Comparison of ENCODE assay signal across 21 cellular contexts in genomic region chr3:27454461-27454860, GRCh38.
DNase-seq lines count a peak whose midpoint lies in the region; ATAC-seq and TF ChIP-seq lines count a peak whose summit lies in the region.
"Had no signal": no experiment of that assay in that cellular context is flagged by ENCODE, and none has a peak within 500 bp of the region (broad histone marks: within the 10 kb centered on the region; RNA-seq: fewer than 3 reads in every experiment).

No MANE protein-coding gene starts in this region.

- H3K4me1 Mint-ChIP-seq in activated naive CD4-positive, alpha-beta T cell treated with anti-CD3 and anti-CD28 coated beads, Interleukin-2, amount 50 U/mL, for 24 hours, result peaks cover 68% of the 10 kb centered on the region
- peaks cover 18% of the 10 kb centered on the region for H3K4me1 Mint-ChIP-seq in T-helper 1 cell treated with Interleukin-12 subunit alpha and Interleukin-12 subunit beta and Interleukin-4 antibody, amounts not matched to agents 30 μg/mL and 1 μg/mL, for 36 hours (ENCODE audit: low read depth)
- peaks cover 60% of the 10 kb centered on the region for H3K4me1 Mint-ChIP-seq in activated naive CD8-positive, alpha-beta T cell treated with anti-CD3 and anti-CD28 coated beads, Interleukin-2, amount 50 U/mL, for 24 hours
- H3K4me1 Mint-ChIP-seq in stimulated activated memory B cell treated with anti-CD40 and anti-IgM and Interleukin-4, amounts not matched to agents 10 μg/mL and 1 μg/mL and 100 μg/mL, for 72 hours, result peaks cover 53% of the 10 kb centered on the region

- CTCF ChIA-PET in GM10248 (lab: Yijun Ruan, JAX), result interaction anchor here (1.5 to 1.8 kb wide), 2 partner anchors 13 to 96 kb away, joined by 4 to 5 read pairs; no protein-coding TSS in a partner anchor

- POLR2A ChIA-PET in GM10248 (lab: Yijun Ruan, JAX), result no interaction called here

- H3K36me3 Mint-ChIP-seq in activated naive CD4-positive, alpha-beta T cell treated with anti-CD3 and anti-CD28 coated beads, Interleukin-2, amount 50 U/mL, for 24 hours, result peaks cover 2% of the 10 kb centered on the region
- H3K36me3 Mint-ChIP-seq in T-helper 1 cell treated with Interleukin-12 subunit alpha and Interleukin-12 subunit beta and Interleukin-4 antibody, amounts not matched to agents 30 μg/mL and 1 μg/mL, for 36 hours (ENCODE audit: low read depth), result peaks cover 3% of the 10 kb centered on the region
- peaks cover 43% of the 10 kb centered on the region for H3K36me3 Mint-ChIP-seq in activated naive CD8-positive, alpha-beta T cell treated with anti-CD3 and anti-CD28 coated beads, Interleukin-2, amount 50 U/mL, for 24 hours (ENCODE audit: low read depth)
- H3K36me3 Mint-ChIP-seq in stimulated activated memory B cell treated with anti-CD40 and anti-IgM and Interleukin-4, amounts not matched to agents 10 μg/mL and 1 μg/mL and 100 μg/mL, for 72 hours, result peaks cover 6% of the 10 kb centered on the region
- H3K36me3 Mint-ChIP-seq: IgD-negative memory B cell had no signal

- no peak for DNase-seq in activated naive CD4-positive, alpha-beta T cell treated with Interleukin-2 at 50 U/mL for 16 hours
- DNase-seq in activated naive CD8-positive, alpha-beta T cell treated with anti-CD3 and anti-CD28 coated beads, Interleukin-2, amount 50 U/mL, for 24 hours, result no peak
- DNase-seq in GM10248 (ENCODE audit: extremely low spot score), result no peak
- no peak for DNase-seq in NCI-H2107 treated with DMSO at 0.1 percent for 48 hours (lab: John Stamatoyannopoulos, UW; ENCODE audit: unreplicated experiment)
- DNase-seq in stimulated activated CD4-positive, alpha-beta T cell treated with anti-CD3 and anti-CD28 coated beads, Interleukin-12 subunit alpha, Interleukin-12 subunit beta, amount 100 ng/mL, for 4 hours, result no peak
- DNase-seq: central memory CD4-positive, alpha-beta T cell; left ventricle myocardium inferior; NCI-H1105 treated with DMSO at 0.1 percent for 48 hours; NCI-H2029; NCI-H446; right cardiac atrium; T-helper 9 cell; WERI-Rb-1 had no signal

- H3K9me3 Mint-ChIP-seq in activated naive CD4-positive, alpha-beta T cell treated with anti-CD3 and anti-CD28 coated beads, Interleukin-2, amount 50 U/mL, for 24 hours, result no peaks in the 10 kb centered on the region
- no peaks in the 10 kb centered on the region for H3K9me3 Mint-ChIP-seq in T-helper 1 cell treated with Interleukin-12 subunit alpha and Interleukin-12 subunit beta and Interleukin-4 antibody, amounts not matched to agents 30 μg/mL and 1 μg/mL, for 36 hours
- no peaks in the 10 kb centered on the region for H3K9me3 Mint-ChIP-seq in activated naive CD8-positive, alpha-beta T cell treated with anti-CD3 and anti-CD28 coated beads, Interleukin-2, amount 50 U/mL, for 24 hours
- no peaks in the 10 kb centered on the region for H3K9me3 Mint-ChIP-seq in stimulated activated memory B cell treated with anti-CD40 and anti-IgM and Interleukin-4, amounts not matched to agents 10 μg/mL and 1 μg/mL and 100 μg/mL, for 72 hours
- H3K9me3 Mint-ChIP-seq: IgD-negative memory B cell; mesothelial cell of epicardium; naive thymus-derived CD4-positive, alpha-beta T cell; type B pancreatic cell had no signal

- H3K27ac Mint-ChIP-seq in activated naive CD4-positive, alpha-beta T cell treated with anti-CD3 and anti-CD28 coated beads, Interleukin-2, amount 50 U/mL, for 24 hours, result peak overlapping the region; percentile 8
- peak overlapping the region; percentile 19 for H3K27ac Mint-ChIP-seq in T-helper 1 cell treated with Interleukin-12 subunit alpha and Interleukin-12 subunit beta and Interleukin-4 antibody, amounts not matched to agents 30 μg/mL and 1 μg/mL, for 36 hours
- peak overlapping the region; percentile 91 for H3K27ac Mint-ChIP-seq in activated naive CD8-positive, alpha-beta T cell treated with anti-CD3 and anti-CD28 coated beads, Interleukin-2, amount 50 U/mL, for 24 hours
- H3K27ac Mint-ChIP-seq in stimulated activated memory B cell treated with anti-CD40 and anti-IgM and Interleukin-4, amounts not matched to agents 10 μg/mL and 1 μg/mL and 100 μg/mL, for 72 hours, result peak overlapping the region; percentile 46
- H3K27ac Mint-ChIP-seq: mesothelial cell of epicardium, type B pancreatic cell had no signal

- ATAC-seq in activated naive CD8-positive, alpha-beta T cell treated with anti-CD3 and anti-CD28 coated beads, Interleukin-2, amount 50 U/mL, for 24 hours, result peak; percentile 66
- ATAC-seq in stimulated activated memory B cell treated with anti-CD40 and anti-IgM and Interleukin-4, amounts not matched to agents 10 μg/mL and 1 μg/mL and 100 μg/mL, for 72 hours, result no peak
- ATAC-seq: naive thymus-derived CD4-positive, alpha-beta T cell; SK-N-SH treated with all-trans-retinoic acid at 6 μM for 48 hours had no signal

- H3K4me3 Mint-ChIP-seq in activated naive CD4-positive, alpha-beta T cell treated with anti-CD3 and anti-CD28 coated beads, Interleukin-2, amount 50 U/mL, for 24 hours, result no peak overlapping the region
- H3K4me3 Mint-ChIP-seq in T-helper 1 cell treated with Interleukin-12 subunit alpha and Interleukin-12 subunit beta and Interleukin-4 antibody, amounts not matched to agents 30 μg/mL and 1 μg/mL, for 36 hours, result no peak overlapping the region
- H3K4me3 Mint-ChIP-seq in activated naive CD8-positive, alpha-beta T cell treated with anti-CD3 and anti-CD28 coated beads, Interleukin-2, amount 50 U/mL, for 24 hours, result peak overlapping the region; percentile 61
- no peak overlapping the region for H3K4me3 Mint-ChIP-seq in stimulated activated memory B cell treated with anti-CD40 and anti-IgM and Interleukin-4, amounts not matched to agents 10 μg/mL and 1 μg/mL and 100 μg/mL, for 72 hours
- H3K4me3 Mint-ChIP-seq: mesothelial cell of epicardium, type B pancreatic cell had no signal

- no peaks in the 10 kb centered on the region for H3K27me3 Mint-ChIP-seq in activated naive CD4-positive, alpha-beta T cell treated with anti-CD3 and anti-CD28 coated beads, Interleukin-2, amount 50 U/mL, for 24 hours
- no peaks in the 10 kb centered on the region for H3K27me3 Mint-ChIP-seq in T-helper 1 cell treated with Interleukin-12 subunit alpha and Interleukin-12 subunit beta and Interleukin-4 antibody, amounts not matched to agents 30 μg/mL and 1 μg/mL, for 36 hours (ENCODE audit: low read depth)
- H3K27me3 Mint-ChIP-seq in activated naive CD8-positive, alpha-beta T cell treated with anti-CD3 and anti-CD28 coated beads, Interleukin-2, amount 50 U/mL, for 24 hours, result no peaks in the 10 kb centered on the region
- H3K27me3 Mint-ChIP-seq in stimulated activated memory B cell treated with anti-CD40 and anti-IgM and Interleukin-4, amounts not matched to agents 10 μg/mL and 1 μg/mL and 100 μg/mL, for 72 hours, result no peaks in the 10 kb centered on the region
- H3K27me3 Mint-ChIP-seq: IgD-negative memory B cell; naive thymus-derived CD4-positive, alpha-beta T cell; type B pancreatic cell had no signal

- no peak for TF ChIP-seq CTCF in GM10248 (IDR thresholded peaks at IDR 0.05; ENCODE audit: control extremely low read depth, extremely low read depth, low read depth, missing control alignments)

Comparison
In these comparisons a context has a peak if more than half of its experiments do, and no peak if none do; other contexts are left out.
1. H3K27ac Mint-ChIP-seq: peak in every context shown above with its lines; median percentile 91 in activated naive CD8-positive, alpha-beta T cell treated with anti-CD3 and anti-CD28 coated beads, Interleukin-2, amount 50 U/mL, for 24 hours; 46 in stimulated activated memory B cell treated with anti-CD40 and anti-IgM and Interleukin-4, amounts not matched to agents 10 μg/mL and 1 μg/mL and 100 μg/mL, for 72 hours; 19 in T-helper 1 cell treated with Interleukin-12 subunit alpha and Interleukin-12 subunit beta and Interleukin-4 antibody, amounts not matched to agents 30 μg/mL and 1 μg/mL, for 36 hours; 8 in activated naive CD4-positive, alpha-beta T cell treated with anti-CD3 and anti-CD28 coated beads, Interleukin-2, amount 50 U/mL, for 24 hours.